1 cellular context compared by ENCODE assay signal in the genomic region with DNA sequence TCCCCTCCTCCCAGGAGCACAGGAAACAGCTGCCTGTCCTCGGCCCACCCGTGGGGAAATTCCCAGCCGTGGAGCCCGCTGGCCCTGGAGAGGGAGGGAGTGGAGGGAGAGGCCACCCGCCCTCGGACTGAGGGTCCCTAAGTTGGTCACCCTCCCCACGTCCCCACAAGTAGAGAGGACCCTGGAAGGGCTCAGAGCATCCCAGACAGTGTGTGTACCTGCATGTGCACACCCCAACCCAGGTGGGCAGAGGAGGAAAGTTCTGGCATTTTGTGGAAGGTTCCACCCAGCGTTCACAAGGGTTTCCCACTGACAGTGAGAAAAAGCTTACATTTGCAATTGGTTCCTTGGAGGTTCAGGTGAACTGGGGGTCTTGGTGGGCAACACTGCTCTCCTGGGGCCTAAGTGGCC.
TF ChIP-seq lines count a peak whose summit lies in the region.

No MANE protein-coding gene starts in this region.

TF ChIP-seq in endothelial cell of umbilical vein, 7 proteins besides CTCF, POLR2A, EP300 and RAD21:
- TF ChIP-seq EZH2 (IDR thresholded peaks at IDR 0.05; ENCODE audit: borderline replicate concordance, low read depth, low read length, severe bottlenecking) (no peak), GATA2 (IDR thresholded peaks at IDR 0.05; ENCODE audit: insufficient read depth, insufficient read length, low read depth, low read length) (no peak), POLR2AphosphoS5 (IDR thresholded peaks at IDR 0.05; ENCODE audit: insufficient read depth, low read depth, low read length) (no peak), FOS (IDR thresholded peaks at IDR 0.05; ENCODE audit: borderline replicate concordance, insufficient read depth, low read length) (no peak), JUN (IDR thresholded peaks at IDR 0.05; ENCODE audit: borderline replicate concordance, insufficient read depth, insufficient read length, low read depth) (no peak), MYC (IDR thresholded peaks at IDR 0.05; ENCODE audit: low read depth, low read length) (no peak)
- TF ChIP-seq, protein P1, sequence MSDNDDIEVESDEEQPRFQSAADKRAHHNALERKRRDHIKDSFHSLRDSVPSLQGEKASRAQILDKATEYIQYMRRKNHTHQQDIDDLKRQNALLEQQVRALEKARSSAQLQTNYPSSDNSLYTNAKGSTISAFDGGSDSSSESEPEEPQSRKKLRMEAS (IDR thresholded peaks at IDR 0.05; ENCODE audit: insufficient read depth, insufficient read length): no peak
